In genomic region chr6:56637640-56638039, GRCh38 we compare ENCODE assay signal across 2 cellular contexts.
TF ChIP-seq lines count a peak whose summit lies in the region.

No MANE protein-coding gene starts in this region.

TF ChIP-seq in HEK293, 187 proteins besides CTCF, POLR2A, EP300 and RAD21 (continued from another document):
- TF ChIP-seq ZBTB26 (tag by site-specific recombination; optimal IDR thresholded peaks at IDR 0.05) (no peak), ZNF366 (tag by site-specific recombination; conservative IDR thresholded peaks at IDR 0.05) (peak; percentile 62), SP7 (tag by site-specific recombination; IDR thresholded peaks at IDR 0.05) (peak; percentile 24; the same call in 1 of the 2 replicates), ZNF214 (tag by site-specific recombination; IDR thresholded peaks at IDR 0.05; ENCODE audit: borderline replicate concordance) (no peak), ZNF658 (tag by site-specific recombination; IDR thresholded peaks at IDR 0.05) (no peak), ZBTB20 (tag by site-specific recombination; IDR thresholded peaks at IDR 0.05) (no peak), TCF7L2 (IDR thresholded peaks at IDR 0.05; ENCODE audit: borderline replicate concordance, low read depth, low read length) (no peak), GLI2 (tag by site-specific recombination; IDR thresholded peaks at IDR 0.05; ENCODE audit: borderline replicate concordance, low read depth) (no peak), PBX3 (CRISPR knock-in tag; IDR thresholded peaks at IDR 0.05) (no peak), SP2 (tag by site-specific recombination; IDR thresholded peaks at IDR 0.05) (no peak), ZNF654 (tag by site-specific recombination; IDR thresholded peaks at IDR 0.05; ENCODE audit: low read depth) (peak; percentile 78), SP3 (tag by site-specific recombination; IDR thresholded peaks at IDR 0.05) (0 out of 2 replicates have a peak, but pooled peaks have one; percentile 15), ZNF560 (tag by site-specific recombination; IDR thresholded peaks at IDR 0.05; ENCODE audit: borderline replicate concordance) (no peak), ZFP37 (tag by site-specific recombination; IDR thresholded peaks at IDR 0.05) (0 out of 2 replicates have a peak, but pooled peaks have one; percentile 24), KLF8 (tag by site-specific recombination; IDR thresholded peaks at IDR 0.05) (no peak)
- TF ChIP-seq, protein P1, sequence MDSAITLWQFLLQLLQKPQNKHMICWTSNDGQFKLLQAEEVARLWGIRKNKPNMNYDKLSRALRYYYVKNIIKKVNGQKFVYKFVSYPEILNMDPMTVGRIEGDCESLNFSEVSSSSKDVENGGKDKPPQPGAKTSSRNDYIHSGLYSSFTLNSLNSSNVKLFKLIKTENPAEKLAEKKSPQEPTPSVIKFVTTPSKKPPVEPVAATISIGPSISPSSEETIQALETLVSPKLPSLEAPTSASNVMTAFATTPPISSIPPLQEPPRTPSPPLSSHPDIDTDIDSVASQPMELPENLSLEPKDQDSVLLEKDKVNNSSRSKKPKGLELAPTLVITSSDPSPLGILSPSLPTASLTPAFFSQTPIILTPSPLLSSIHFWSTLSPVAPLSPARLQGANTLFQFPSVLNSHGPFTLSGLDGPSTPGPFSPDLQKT (IDR thresholded peaks at IDR 0.05; ENCODE audit: borderline replicate concordance, low read depth, low read length), result no peak

TF ChIP-seq in H1, 55 proteins besides CTCF, POLR2A, EP300 and RAD21 (continued from another document):
- TF ChIP-seq CHD7 (IDR thresholded peaks at IDR 0.05; ENCODE audit: insufficient replicate concordance, low read length), result no peak
